21 cellular contexts compared by ENCODE assay signal in the genomic region with DNA sequence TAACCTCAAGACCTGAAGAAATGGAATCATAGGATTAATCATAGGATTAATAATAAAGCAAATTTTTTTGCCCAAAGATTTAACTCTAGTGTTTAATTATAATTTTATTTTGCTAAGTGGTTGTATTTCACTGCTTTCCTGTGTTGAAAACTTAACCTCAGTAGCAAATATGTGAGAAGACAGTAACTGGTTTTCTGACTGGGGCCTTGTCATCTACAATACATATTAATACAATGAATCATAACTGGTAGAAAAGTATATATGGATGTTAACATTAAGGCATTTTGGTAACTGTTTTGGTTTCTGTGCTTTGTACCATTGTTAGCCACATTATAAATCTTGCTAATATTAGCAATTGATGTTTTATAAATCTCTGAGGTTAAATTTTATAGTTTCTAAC.
A peak's percentile ranks its signal among the peaks of the same experiment; 100 is the strongest.
DNase-seq lines count a peak whose midpoint lies in the region; ATAC-seq and TF ChIP-seq lines count a peak whose summit lies in the region.
"Had no signal": no experiment of that assay in that cellular context is flagged by ENCODE, and none has a peak within 500 bp of the region (broad histone marks: within the 10 kb centered on the region; RNA-seq: fewer than 3 reads in every experiment).

No MANE protein-coding gene starts in this region.

- ATAC-seq in foreskin keratinocyte (peak; percentile 83), GM18858 (IDR thresholded peaks at IDR 0.05; ENCODE audit: unreplicated experiment) (no peak)
- ATAC-seq: PC-3 had no signal

- TF ChIP-seq CTCF in brain microvascular endothelial cell (IDR thresholded peaks at IDR 0.05; ENCODE audit: low read depth, low read length, missing control alignments) (no peak), foreskin keratinocyte (conservative IDR thresholded peaks at IDR 0.05) (no peak)

- H3K4me1 ChIP-seq in ACC112 (ENCODE audit: control insufficient read depth, insufficient read depth, low read length, unreplicated experiment) (peaks cover 29% of the 10 kb centered on the region), foreskin keratinocyte (peaks cover 22% of the 10 kb centered on the region)

- no peak overlapping the region for H3K27ac ChIP-seq in ACC112 (ENCODE audit: low read depth, low read length)
- no peak overlapping the region for H3K27ac ChIP-seq in brain microvascular endothelial cell
- H3K27ac ChIP-seq in foreskin keratinocyte: no peak overlapping the region
- H3K27ac ChIP-seq: C4-2B, HL-60 had no signal

- H3K27me3 ChIP-seq in ACC112 (ENCODE audit: insufficient read depth, low read length) (no peaks in the 10 kb centered on the region), brain microvascular endothelial cell (replicated peaks) (no peaks in the 10 kb centered on the region), foreskin keratinocyte (no peaks in the 10 kb centered on the region)

- DNase-seq in HS-5 (ENCODE audit: low read depth) (peak; percentile 29), brain microvascular endothelial cell (peak; percentile 15), foreskin keratinocyte (peak; percentile 18 to 48), G401 (ENCODE audit: low spot score) (no peak), iPS-NIHi7 (ENCODE audit: extremely low spot score) (no peak)
- DNase-seq in stimulated activated CD4-positive, alpha-beta T cell treated with anti-CD3 and anti-CD28 coated beads, Interleukin-1b, Interleukin-23, amount 100 ng/mL, for 48 hours: no peak
- DNase-seq: 8988T; Caco-2; DMS53; GDM1; KG1; NCI-H1092 treated with DMSO at 0.1 percent for 48 hours; NCI-H1694 treated with DMSO at 0.1 percent for 48 hours; NCI-H69; NK-92 treated with Interleukin-12 subunit alpha and Interleukin-12 subunit beta, amount 100 ng/mL, for 24 hours; PC-3; Right ventricle myocardium superior had no signal

- H3K79me2 ChIP-seq in ACC112 (ENCODE audit: control insufficient read depth, insufficient read depth, low read length, unreplicated experiment): no peaks in the 10 kb centered on the region

- H2AFZ ChIP-seq in ACC112 (ENCODE audit: low read length, unreplicated experiment): peak overlapping the region; percentile 3

- no peaks in the 10 kb centered on the region for H3K36me3 ChIP-seq in ACC112 (ENCODE audit: insufficient read depth, low read length)
- no peaks in the 10 kb centered on the region for H3K36me3 ChIP-seq in brain microvascular endothelial cell (replicated peaks)

- in situ Hi-C loops in brain microvascular endothelial cell (cut with HindIII; ENCODE audit: low pct_ligation_motif_present, low sequenced_read_pairs) (no loop called here), G401 (cut with HindIII; ENCODE audit: low sequenced_read_pairs) (no loop called here)

- H3K4me3 ChIP-seq in ACC112 (ENCODE audit: low read depth, low read length) (no peak overlapping the region), brain microvascular endothelial cell (ENCODE audit: low read depth, low read length) (no peak overlapping the region)

Comparison
In these comparisons a context has a peak if more than half of its experiments do, and no peak if none do; other contexts are left out.
1. DNase-seq: peak in HS-5 (single experiment), brain microvascular endothelial cell (single experiment) and foreskin keratinocyte (2 of 2); none in G401 (single experiment), iPS-NIHi7 (single experiment) and stimulated activated CD4-positive, alpha-beta T cell treated with anti-CD3 and anti-CD28 coated beads, Interleukin-1b, Interleukin-23, amount 100 ng/mL, for 48 hours (single experiment).